ENCODE assay signal across 1 cellular context in genomic region chr1:29117381-29117780, GRCh38.
TF ChIP-seq lines count a peak whose summit lies in the region.

No MANE protein-coding gene starts in this region.

TF ChIP-seq in GM23338, 12 proteins besides CTCF, POLR2A, EP300 and RAD21 (continued from another document):
- TF ChIP-seq REST (IDR thresholded peaks at IDR 0.05; ENCODE audit: unreplicated experiment) (no peak), ETS1 (IDR thresholded peaks at IDR 0.05) (no peak), EZH2phosphoT487 (IDR thresholded peaks at IDR 0.05; ENCODE audit: unreplicated experiment) (no peak), CREB1 (CRISPR knock-in tag; IDR thresholded peaks at IDR 0.05; ENCODE audit: low read depth) (no peak), ZNF114 (CRISPR knock-in tag; IDR thresholded peaks at IDR 0.05) (no peak), NANOG (IDR thresholded peaks at IDR 0.05; ENCODE audit: borderline replicate concordance) (no peak), POLR2AphosphoS5 (IDR thresholded peaks at IDR 0.05; ENCODE audit: low read depth) (no peak), ZNF331 (CRISPR knock-in tag; IDR thresholded peaks at IDR 0.05; ENCODE audit: low read depth) (no peak)
TF ChIP-seq in GM23338: peak in this region for 0.
